In the genomic region with DNA sequence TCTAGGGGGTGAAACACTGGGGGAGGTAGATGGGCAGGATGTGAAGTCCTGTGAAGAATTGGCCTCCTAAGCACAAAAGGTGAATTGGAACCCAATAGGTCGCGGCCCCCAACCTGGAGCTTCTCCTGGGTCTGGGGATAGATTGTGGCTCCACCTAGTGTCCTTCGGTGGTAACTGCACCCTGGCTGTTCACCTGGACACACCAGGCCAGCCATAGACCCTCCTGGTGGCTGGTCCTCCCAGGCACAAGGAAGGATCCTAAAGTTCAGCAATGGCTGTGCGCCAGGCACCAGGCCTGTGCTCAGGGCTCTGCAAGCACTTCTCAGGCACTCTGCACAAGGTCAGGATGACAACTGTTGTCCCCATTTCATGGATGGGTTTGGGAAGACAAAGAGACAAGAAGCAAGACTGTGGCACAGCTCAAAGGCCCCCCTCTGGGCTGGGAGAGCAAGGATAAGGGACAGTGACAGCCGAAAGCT, we compare ENCODE assay signal across 8 cellular contexts. TPM values are rescaled to one million over a fixed set of nuclear protein-coding genes. Genes with fewer than 3 reads are reported as not detected.
A peak's percentile ranks its signal among the peaks of the same experiment; 100 is the strongest.
DNase-seq lines count a peak whose midpoint lies in the region; ATAC-seq and TF ChIP-seq lines count a peak whose summit lies in the region.

No MANE protein-coding gene starts in this region.

- TF ChIP-seq CTCF in RWPE2 (IDR thresholded peaks at IDR 0.05; ENCODE audit: poor library complexity, severe bottlenecking), result peak; percentile 85
- peak in 3 of 4 experiments; percentile 79 to 93 (median 85) for TF ChIP-seq CTCF in gastroesophageal sphincter (IDR thresholded peaks at IDR 0.05)

- H3K4me1 ChIP-seq in RWPE2 (ENCODE audit: insufficient read depth, poor library complexity, severe bottlenecking) (no peaks in the 10 kb centered on the region), gastroesophageal sphincter (peaks cover 0 to 11% (median 5%) of the 10 kb centered on the region in 3 donors), aorta (ENCODE audit: control insufficient read depth in 1 of 2, insufficient read depth in 2 of 2, low read length in 2 of 2) (no peaks in the 10 kb centered on the region)

- peak; percentile 71 for ATAC-seq in RWPE2 (ENCODE audit: low read depth)
- ATAC-seq in gastroesophageal sphincter, result no peak
- ATAC-seq in aorta (ENCODE audit: low FRiP score), result peak; percentile 72

- H3K9me3 ChIP-seq in RWPE2 (ENCODE audit: severe bottlenecking), result no peaks in the 10 kb centered on the region
- no peaks in the 10 kb centered on the region for H3K9me3 ChIP-seq in gastroesophageal sphincter
- H3K9me3 ChIP-seq in aorta (ENCODE audit: control insufficient read depth, low read length), result no peaks in the 10 kb centered on the region

- TF ChIP-seq RAD21 in Ishikawa (IDR thresholded peaks at IDR 0.05; ENCODE audit: low read depth), result peak; percentile 85

- TF ChIP-seq POLR2A in gastroesophageal sphincter (IDR thresholded peaks at IDR 0.05), result no peak

- TF ChIP-seq EP300 in Ishikawa (IDR thresholded peaks at IDR 0.05; ENCODE audit: borderline replicate concordance), result peak; percentile 34; the same call in 1 of the 2 replicates
- TF ChIP-seq EP300 in gastroesophageal sphincter (IDR thresholded peaks at IDR 0.05), result no peak

- H3K27me3 ChIP-seq in RWPE2 (ENCODE audit: insufficient read depth, poor library complexity, severe bottlenecking) (no peaks in the 10 kb centered on the region), gastroesophageal sphincter (peaks cover 79% of the 10 kb centered on the region), aorta (ENCODE audit: control insufficient read depth in 1 of 2, insufficient read depth in 2 of 2, low read length in 1 of 2) (no peaks in the 10 kb centered on the region)

- intact Hi-C loops in aorta (cut with DNase I), result loop anchor here in 1 of 2 donors (1.0 kb wide), 1 partner anchor 192 kb away; no protein-coding TSS in a partner anchor

- H3K4me3 ChIP-seq in RWPE2 (ENCODE audit: severe bottlenecking) (no peak overlapping the region), gastroesophageal sphincter (no peak overlapping the region), aorta (ENCODE audit: low read length in 2 of 2) (no peak overlapping the region)

- no peaks in the 10 kb centered on the region for H3K36me3 ChIP-seq in RWPE2 (ENCODE audit: low read depth)
- no peaks in the 10 kb centered on the region for H3K36me3 ChIP-seq in gastroesophageal sphincter
- H3K36me3 ChIP-seq in aorta (ENCODE audit: control insufficient read depth in 1 of 2, insufficient read depth in 2 of 2, low read length in 1 of 2), result no peaks in the 10 kb centered on the region

- peak; percentile 57 for DNase-seq in EL
- DNase-seq in RWPE2 (ENCODE audit: low spot score), result no peak
- DNase-seq in activated effector memory CD4-positive, alpha-beta T cell treated with Interleukin-2 at 50 U/mL for 16 hours, result peak; percentile 59
- peak; percentile 16 for DNase-seq in pons (ENCODE audit: low spot score)
- DNase-seq in aorta, result peak in 1 of 2 donors; percentile 87
- no peak for DNase-seq in NCI-H226

- H3K27ac ChIP-seq in RWPE2 (ENCODE audit: poor library complexity, severe bottlenecking) (no peak overlapping the region), gastroesophageal sphincter (no peak overlapping the region), aorta (ENCODE audit: low read depth in 1 of 2, low read length in 2 of 2) (no peak overlapping the region)

- WGBS in gastroesophageal sphincter (ENCODE audit: low coverage in 1 of 2), 2 donors, result 0% methylated on average over 2 of the region's 5 CpGs; no CpG with 5 or more reads in 1 of the 2 donors
- 10 to 16% methylated on average over 5 of the region's 5 CpGs for WGBS in aorta, 2 donors

TF ChIP-seq in Ishikawa, 13 proteins besides CTCF, POLR2A, EP300 and RAD21:
- TF ChIP-seq ZBTB7A (IDR thresholded peaks at IDR 0.05; ENCODE audit: low read depth) (peak; percentile 49; the same call in 1 of the 2 replicates), YY1 (IDR thresholded peaks at IDR 0.05; ENCODE audit: low read depth) (0 out of 2 replicates have a peak, but pooled peaks have one; percentile 13), FOXM1 (IDR thresholded peaks at IDR 0.05; ENCODE audit: borderline replicate concordance, low read depth) (no peak), TCF12 (IDR thresholded peaks at IDR 0.05; ENCODE audit: low read depth) (0 out of 2 replicates have a peak, but pooled peaks have one; percentile 17)
- TF ChIP-seq, protein P1, sequence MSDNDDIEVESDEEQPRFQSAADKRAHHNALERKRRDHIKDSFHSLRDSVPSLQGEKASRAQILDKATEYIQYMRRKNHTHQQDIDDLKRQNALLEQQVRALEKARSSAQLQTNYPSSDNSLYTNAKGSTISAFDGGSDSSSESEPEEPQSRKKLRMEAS (IDR thresholded peaks at IDR 0.05), result peak; percentile 38; the same call in 1 of the 2 replicates

RNA-seq across cellular contexts. Expression of a gene that starts 13.5 kb away (rescaled TPM):
- total RNA-seq in gastroesophageal sphincter (under 1 TPM in 3 of 4 donors, not detected in 1; 0.47 to 0.92 (median 0.81) TPM), aorta (under 1 TPM; 0.29 to 0.84 TPM)
- polyA plus RNA-seq in aorta, result 10 to 100 TPM in 1 of 2 donors, under 1 TPM in 1; 0.54 to 28.7 TPM

RNA-seq across cellular contexts. Expression of a gene that starts 18.4 kb away (rescaled TPM):
- 1 to 10 TPM in 1 of 4 donors, not detected in 3; 7.3 TPM for total RNA-seq in gastroesophageal sphincter
- under 1 TPM in 1 of 2 donors, not detected in 1; 0.49 TPM for total RNA-seq in aorta
- 1 to 10 TPM in 1 of 2 donors, not detected in 1; 1.4 TPM for polyA plus RNA-seq in aorta

RNA-seq across cellular contexts. Expression of a gene that starts 27.9 kb away (rescaled TPM):
- 10 to 100 TPM in 2 of 4 donors, 1 to 10 TPM in 2; 4.2 to 11.2 (median 8.8) TPM for total RNA-seq in gastroesophageal sphincter
- 10 to 100 TPM in 1 of 2 donors, 1 to 10 TPM in 1; 6.5 to 34.6 TPM for total RNA-seq in aorta
- 10 to 100 TPM in 1 of 2 donors, 1 to 10 TPM in 1; 9.6 to 22.9 TPM for polyA plus RNA-seq in aorta

RNA-seq across cellular contexts. Expression of a gene that starts 44.5 kb away (rescaled TPM):
- total RNA-seq in gastroesophageal sphincter (10 to 100 TPM; 22.3 to 32.5 (median 25.0) TPM), aorta (10 to 100 TPM; 12.5 to 20.9 TPM)
- polyA plus RNA-seq in aorta, result 10 to 100 TPM; 14.4 to 22.6 TPM

RNA-seq across cellular contexts. Expression of a gene that starts 53.4 kb away (rescaled TPM):
- total RNA-seq in gastroesophageal sphincter (10 to 100 TPM in 3 of 4 donors, 1 to 10 TPM in 1; 8.6 to 14.0 (median 11.4) TPM), aorta (10 to 100 TPM in 1 of 2 donors, 1 to 10 TPM in 1; 6.6 to 39.3 TPM)
- 1 to 10 TPM; 2.6 to 8.0 TPM for polyA plus RNA-seq in aorta

Comparison
In these comparisons a context has a peak if more than half of its experiments do, and no peak if none do; other contexts are left out.
1. DNase-seq: peak in EL (single experiment), activated effector memory CD4-positive, alpha-beta T cell treated with Interleukin-2 at 50 U/mL for 16 hours (single experiment) and pons (single experiment); none in RWPE2 (single experiment) and NCI-H226 (single experiment).